In genomic region chrX:13647709-13648212, GRCh38 we compare ENCODE assay signal across 9 cellular contexts. TPM values are rescaled to one million over a fixed set of nuclear protein-coding genes. Genes with fewer than 3 reads are reported as not detected.
A peak's percentile ranks its signal among the peaks of the same experiment; 100 is the strongest.
DNase-seq lines count a peak whose midpoint lies in the region; ATAC-seq, FAIRE-seq and TF ChIP-seq lines count a peak whose summit lies in the region.
"Had no signal": no experiment of that assay in that cellular context is flagged by ENCODE, and none has a peak within 500 bp of the region (broad histone marks: within the 10 kb centered on the region; RNA-seq: fewer than 3 reads in every experiment).

No MANE protein-coding gene starts in this region.

- no peak overlapping the region for H2AFZ ChIP-seq in hepatocyte
- no peak overlapping the region for H2AFZ ChIP-seq in GM23248

- ATAC-seq in GM19463 (IDR thresholded peaks at IDR 0.05; ENCODE audit: unreplicated experiment) (peak; percentile 60), GM21723 (IDR thresholded peaks at IDR 0.05; ENCODE audit: unreplicated experiment) (no peak)

- H3K79me2 ChIP-seq in hepatocyte (no peaks in the 10 kb centered on the region), GM23248 (ENCODE audit: insufficient read depth) (no peaks in the 10 kb centered on the region)

- H3K27me3 ChIP-seq in hepatocyte (no peaks in the 10 kb centered on the region), GM23248 (replicated peaks; ENCODE audit: insufficient read depth) (no peaks in the 10 kb centered on the region)

- H3K27ac ChIP-seq in hepatocyte (peak overlapping the region; percentile 88), GM23248 (no peak overlapping the region)

- TF ChIP-seq CTCF in hepatocyte (IDR thresholded peaks at IDR 0.05; ENCODE audit: poor library complexity), result no peak

- H3K9me3 ChIP-seq in hepatocyte (ENCODE audit: low read depth) (no peaks in the 10 kb centered on the region), GM23248 (ENCODE audit: low read depth) (no peaks in the 10 kb centered on the region)

- no peak overlapping the region for H3K4me2 ChIP-seq in hepatocyte
- no peak overlapping the region for H3K4me2 ChIP-seq in GM23248 (ENCODE audit: unreplicated experiment)

- no peaks in the 10 kb centered on the region for H3K9me2 ChIP-seq in hepatocyte (replicated peaks; ENCODE audit: insufficient read depth)
- H3K9me2 ChIP-seq in GM23248 (ENCODE audit: insufficient read depth), result no peaks in the 10 kb centered on the region

- in situ Hi-C loops in GM23248 (cut with MboI), result loop anchor here (5.0 kb wide), 1 partner anchor 135 kb away; no protein-coding TSS in a partner anchor

- 79% methylated on average over 8 of the region's 8 CpGs for WGBS in hepatocyte (ENCODE audit: low lambda C conversion rate, missing lambda C conversion rate)
- 64 to 69% methylated on average over 8 of the region's 8 CpGs for WGBS in GM23248 (ENCODE audit: low coverage in 1 of 2, low lambda C conversion rate in 2 of 2, missing lambda C conversion rate in 2 of 2), 2 experiments

- DNase-seq in RCC 7860 (ENCODE audit: low spot score) (peak; percentile 80), activated T-helper 1 cell treated with Interleukin-2 at 50 U/mL for 16 hours (ENCODE audit: low read depth) (peak; percentile 18), hepatocyte (ENCODE audit: low spot score) (peak; percentile 77), GM23248 (no peak), SW 1271 (lab: John Stamatoyannopoulos, UW) (no peak)
- DNase-seq in stimulated activated CD8-positive, alpha-beta memory T cell treated with anti-CD3 and anti-CD28 coated beads, Interleukin-15, amount 100 ng/mL, for 48 hours (ENCODE audit: low read depth in 2 of 2), result peak; percentile 35 to 52

- FAIRE-seq in RCC 7860 (lab: Jason Lieb, UNC), result peak; percentile 85
- FAIRE-seq: endometrium had no signal

- H3K9ac ChIP-seq in GM23248, result no peak overlapping the region

- H3K4me1 ChIP-seq in hepatocyte (ENCODE audit: insufficient read depth) (peaks cover 8% of the 10 kb centered on the region), GM23248 (ENCODE audit: insufficient read depth) (peaks cover 19% of the 10 kb centered on the region; the same call in 1 of the 2 replicates)

- H4K20me1 ChIP-seq in hepatocyte (ENCODE audit: insufficient read depth, poor library complexity, severe bottlenecking) (no peaks in the 10 kb centered on the region), GM23248 (ENCODE audit: insufficient read depth) (no peaks in the 10 kb centered on the region)

- H3F3A ChIP-seq in GM23248 (ENCODE audit: insufficient read depth), result peaks cover 15% of the 10 kb centered on the region

- H3K4me3 ChIP-seq in hepatocyte, result no peak overlapping the region
- no peak overlapping the region for H3K4me3 ChIP-seq in GM23248

- H3K36me3 ChIP-seq in hepatocyte (replicated peaks; ENCODE audit: insufficient read depth, low read depth) (no peaks in the 10 kb centered on the region), GM23248 (ENCODE audit: low read depth) (no peaks in the 10 kb centered on the region)

RNA-seq across cellular contexts. Expression of gene TCEANC, which starts 5.2 kb away (rescaled TPM):
- total RNA-seq in hepatocyte, result 5.4 and 5.5 TPM in 2 replicates
- polyA plus RNA-seq in hepatocyte (1.8 and 2.0 TPM in 2 replicates), GM23248 (2016; fragmentation: Nextera tagmentation; extraction: Ambion mirVana) (2.4 and 2.5 TPM in 2 replicates)
- total RNA-seq in GM23248 (2014; rRNA removed; shearing (Covaris generic)), result 2.2 and 4.3 TPM in 2 replicates

RNA-seq across cellular contexts. Expression of gene RAB9A, which starts 41.2 kb away (rescaled TPM):
- 66.1 and 73.0 TPM in 2 replicates for total RNA-seq in hepatocyte
- 51.2 and 53.9 TPM in 2 replicates for polyA plus RNA-seq in hepatocyte
- 18.6 and 38.9 TPM in 2 replicates for total RNA-seq in GM23248 (2014; rRNA removed; shearing (Covaris generic))
- polyA plus RNA-seq in GM23248 (2016; fragmentation: Nextera tagmentation; extraction: Ambion mirVana), result 38.9 and 40.4 TPM in 2 replicates

Comparison
In these comparisons a context has a peak if more than half of its experiments do, and no peak if none do; other contexts are left out.
1. DNase-seq: peak in RCC 7860 (single experiment), activated T-helper 1 cell treated with Interleukin-2 at 50 U/mL for 16 hours (single experiment), hepatocyte (single experiment) and stimulated activated CD8-positive, alpha-beta memory T cell treated with anti-CD3 and anti-CD28 coated beads, Interleukin-15, amount 100 ng/mL, for 48 hours (2 of 2); none in GM23248 (single experiment) and SW 1271 (0 of 2).